Comparison of ENCODE assay signal across 1 cellular context in genomic region chr6:19415605-19416326, GRCh38.
TF ChIP-seq lines count a peak whose summit lies in the region.

No MANE protein-coding gene starts in this region.

TF ChIP-seq in HCT116, 20 proteins besides CTCF, POLR2A, EP300 and RAD21 (continued from another document):
- TF ChIP-seq REST (IDR thresholded peaks at IDR 0.05; ENCODE audit: low read depth) (no peak), TCF7L2 (IDR thresholded peaks at IDR 0.05; ENCODE audit: borderline replicate concordance, extremely low read depth, insufficient read depth, insufficient read length) (no peak), SIN3A (IDR thresholded peaks at IDR 0.05; ENCODE audit: low read depth) (no peak), JUND (IDR thresholded peaks at IDR 0.05) (peak; percentile 70), EZH2 (IDR thresholded peaks at IDR 0.05) (no peak), ZBTB33 (IDR thresholded peaks at IDR 0.05; ENCODE audit: extremely low read depth, insufficient replicate concordance, low read length) (no peak), MAX (IDR thresholded peaks at IDR 0.05) (no peak), EZH2phosphoT487 (IDR thresholded peaks at IDR 0.05; ENCODE audit: borderline replicate concordance) (no peak), FOSL1 (IDR thresholded peaks at IDR 0.05; ENCODE audit: low read depth) (peak; percentile 86), SRF (IDR thresholded peaks at IDR 0.05; ENCODE audit: low read depth) (0 out of 2 replicates have a peak, but pooled peaks have one; percentile 33), EGR1 (IDR thresholded peaks at IDR 0.05; ENCODE audit: low read depth) (no peak), ATF3 (IDR thresholded peaks at IDR 0.05) (no peak), YY1 (IDR thresholded peaks at IDR 0.05; ENCODE audit: extremely low read depth, insufficient replicate concordance, low read depth, low read length) (no peak), ELF1 (IDR thresholded peaks at IDR 0.05; ENCODE audit: borderline replicate concordance, low read depth) (no peak), ZNF274 (IDR thresholded peaks at IDR 0.05; ENCODE audit: low read depth, low read length) (no peak), CBX3 (IDR thresholded peaks at IDR 0.05; ENCODE audit: low read depth) (0 out of 2 replicates have a peak, but pooled peaks have one; percentile 70)
